ENCODE assay signal across 10 cellular contexts in genomic region chr7:101924171-101924570, GRCh38.
A peak's percentile ranks its signal among the peaks of the same experiment; 100 is the strongest.
DNase-seq lines count a peak whose midpoint lies in the region; ATAC-seq, FAIRE-seq and TF ChIP-seq lines count a peak whose summit lies in the region.
"Had no signal": no experiment of that assay in that cellular context is flagged by ENCODE, and none has a peak within 500 bp of the region (broad histone marks: within the 10 kb centered on the region; RNA-seq: fewer than 3 reads in every experiment).

No MANE protein-coding gene starts in this region.

- H3K36me3 Mint-ChIP-seq in astrocyte (ENCODE audit: low read depth, unreplicated experiment) (peaks cover 15% of the 10 kb centered on the region), mesothelial cell of epicardium (peaks cover 13% of the 10 kb centered on the region)

- 8 to 9% methylated on average over 9 of the region's 9 CpGs for whole genome bisulfite sequencing in aorta, 2 donors

- H3K79me2 ChIP-seq in astrocyte (ENCODE audit: insufficient read depth, low read length): peaks cover 21% of the 10 kb centered on the region

- FAIRE-seq in astrocyte (lab: Jason Lieb, UNC): peak; percentile 39

- peaks cover 22% of the 10 kb centered on the region for H3K4me1 Mint-ChIP-seq in astrocyte (ENCODE audit: low read depth, unreplicated experiment)
- H3K4me1 Mint-ChIP-seq in mesothelial cell of epicardium: peaks cover 28% of the 10 kb centered on the region

- no peak overlapping the region for H3K4me3 ChIP-seq in astrocyte (ENCODE audit: insufficient read depth, low read depth, low read length)
- H3K4me3 ChIP-seq in aorta (ENCODE audit: low read length in 2 of 2): no peak overlapping the region

- peak overlapping the region; percentile 77 for H3K9ac ChIP-seq in astrocyte (ENCODE audit: low read length)

- intact Hi-C loops in aorta (cut with DNase I): loop anchor here in 1 of 2 donors (5.0 kb wide), 2 partner anchors 37 to 107 kb away; partner anchors contain the start of gene CUX1

- H2AFZ ChIP-seq in astrocyte (ENCODE audit: low read depth, low read length): no peak overlapping the region

- H3K4me2 ChIP-seq in astrocyte (ENCODE audit: low read length): peak overlapping the region; percentile 77

- no peaks in the 10 kb centered on the region for H3K9me3 Mint-ChIP-seq in astrocyte (ENCODE audit: unreplicated experiment)
- H3K9me3 Mint-ChIP-seq in mesothelial cell of epicardium: no peaks in the 10 kb centered on the region

- H3K36me3 ChIP-seq in astrocyte (ENCODE audit: insufficient read depth, low read length): no peaks in the 10 kb centered on the region
- no peaks in the 10 kb centered on the region for H3K36me3 ChIP-seq in aorta (ENCODE audit: control insufficient read depth in 1 of 2, insufficient read depth in 2 of 2, low read length in 1 of 2)

- H3K27me3 ChIP-seq in astrocyte (ENCODE audit: insufficient read depth, low read length): no peaks in the 10 kb centered on the region
- no peaks in the 10 kb centered on the region for H3K27me3 ChIP-seq in aorta (ENCODE audit: control insufficient read depth in 1 of 2, insufficient read depth in 2 of 2, low read length in 1 of 2)

- H3K27ac ChIP-seq in astrocyte (ENCODE audit: low read depth, low read length) (peak overlapping the region; percentile 85), aorta (ENCODE audit: low read depth in 1 of 2, low read length in 2 of 2) (peak overlapping the region; percentile 18 to 98)

- H3K27ac Mint-ChIP-seq in astrocyte (ENCODE audit: unreplicated experiment) (peak overlapping the region; percentile 78), mesothelial cell of epicardium (peak overlapping the region; percentile 35)

- H3K4me1 ChIP-seq in astrocyte (ENCODE audit: insufficient read depth, low read length) (peaks cover 25% of the 10 kb centered on the region), aorta (ENCODE audit: control insufficient read depth in 1 of 2, insufficient read depth in 2 of 2, low read length in 2 of 2) (no peaks in the 10 kb centered on the region)

- peak; percentile 42 for DNase-seq in stimulated activated CD4-positive, alpha-beta T cell treated with anti-CD3 and anti-CD28 coated beads, Interleukin-1b, Interleukin-23, amount 100 ng/mL, for 48 hours
- no peak for DNase-seq in stimulated activated CD4-positive, alpha-beta T cell treated with anti-CD3 and anti-CD28 coated beads, Interleukin-4, amount 100 ng/mL, for 24 hours
- peak; percentile 83 for DNase-seq in astrocyte (ENCODE audit: low read depth)
- no peak for DNase-seq in mesothelial cell of epicardium (ENCODE audit: low spot score in 2 of 2, unreplicated experiment in 2 of 2)
- DNase-seq in aorta: peak; percentile 77 to 85
- DNase-seq in CD1c-positive myeloid dendritic cell (ENCODE audit: extremely low spot score): no peak
- DNase-seq: DMS79 treated with DMSO at 0.1 percent for 48 hours; NK-92 treated with Interleukin-12 subunit alpha and Interleukin-12 subunit beta, amount 100 ng/mL, for 24 hours had no signal

- H3K4me3 Mint-ChIP-seq in astrocyte (ENCODE audit: unreplicated experiment) (no peak overlapping the region), mesothelial cell of epicardium (no peak overlapping the region)

- no peak for TF ChIP-seq CTCF in astrocyte (IDR thresholded peaks at IDR 0.05; ENCODE audit: insufficient read depth, low read depth, low read length)
- TF ChIP-seq CTCF in mesothelial cell of epicardium (IDR thresholded peaks at IDR 0.05; ENCODE audit: unreplicated experiment): no peak

- peaks cover 3% of the 10 kb centered on the region for H4K20me1 ChIP-seq in astrocyte (ENCODE audit: insufficient read depth, low read length)

- H3K9me3 ChIP-seq in astrocyte (ENCODE audit: insufficient read depth, low read depth, low read length): no peaks in the 10 kb centered on the region
- H3K9me3 ChIP-seq in aorta (ENCODE audit: control insufficient read depth, low read length): no peaks in the 10 kb centered on the region

- H3K27me3 Mint-ChIP-seq in astrocyte (ENCODE audit: low read depth, unreplicated experiment): no peaks in the 10 kb centered on the region
- no peaks in the 10 kb centered on the region for H3K27me3 Mint-ChIP-seq in mesothelial cell of epicardium (ENCODE audit: low read depth)

- peak; percentile 86 for ATAC-seq in aorta (ENCODE audit: low FRiP score)
- ATAC-seq in GM19397 (IDR thresholded peaks at IDR 0.05; ENCODE audit: unreplicated experiment): no peak
- ATAC-seq in GM18519 (IDR thresholded peaks at IDR 0.05; ENCODE audit: low FRiP score, unreplicated experiment): no peak

Comparison
In these comparisons a context has a peak if more than half of its experiments do, and no peak if none do; other contexts are left out.
1. DNase-seq: peak in stimulated activated CD4-positive, alpha-beta T cell treated with anti-CD3 and anti-CD28 coated beads, Interleukin-1b, Interleukin-23, amount 100 ng/mL, for 48 hours (single experiment), astrocyte (single experiment) and aorta (2 of 2); none in stimulated activated CD4-positive, alpha-beta T cell treated with anti-CD3 and anti-CD28 coated beads, Interleukin-4, amount 100 ng/mL, for 24 hours (single experiment), mesothelial cell of epicardium (0 of 2) and CD1c-positive myeloid dendritic cell (single experiment).